13 cellular contexts compared by ENCODE assay signal in the genomic region with DNA sequence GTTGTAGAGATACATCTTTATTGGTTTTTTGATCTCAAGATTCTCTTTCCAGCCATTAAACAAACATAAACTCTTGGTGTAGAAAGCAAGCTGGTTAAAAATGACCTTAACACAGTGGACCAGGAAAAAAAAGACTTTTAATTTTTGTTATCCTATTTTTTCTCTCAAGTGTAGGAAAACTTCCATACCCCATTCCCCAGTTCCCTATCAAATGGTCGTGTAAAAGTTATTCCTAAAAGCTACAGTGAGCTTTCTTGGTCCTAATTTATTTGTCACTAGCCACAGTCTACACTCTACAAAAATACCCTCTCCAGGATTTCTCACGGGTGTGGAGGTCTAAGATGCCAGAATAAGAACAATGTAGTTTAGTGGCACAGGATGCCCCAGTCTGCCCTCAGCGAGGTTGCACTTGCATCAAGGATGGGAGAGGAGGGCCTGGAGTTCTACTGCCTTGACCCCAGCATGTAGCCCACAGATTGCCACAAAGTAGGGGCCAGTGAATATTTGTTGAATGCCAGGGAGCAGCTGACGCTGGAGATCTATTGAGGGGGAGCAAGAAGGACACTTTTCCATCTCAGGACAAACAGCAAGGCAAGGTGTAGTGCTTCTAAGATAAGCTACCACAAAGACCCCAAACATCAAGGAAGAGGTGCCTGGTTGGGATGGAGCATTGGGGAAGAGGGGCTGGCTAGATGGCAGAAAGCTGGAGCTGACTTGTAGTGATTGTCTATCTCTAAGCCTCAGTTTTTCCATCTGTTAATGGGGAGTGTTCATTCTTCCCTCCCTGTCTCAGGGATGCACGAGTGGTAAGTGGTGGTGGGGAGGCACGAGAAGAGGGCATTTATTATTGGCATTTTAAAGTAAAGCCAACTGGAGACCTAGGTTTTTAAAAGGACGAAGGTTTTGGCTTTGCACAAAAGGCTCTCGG. TPM values are rescaled to one million over a fixed set of nuclear protein-coding genes. Genes with fewer than 3 reads are reported as not detected.
DNase-seq lines count a peak whose midpoint lies in the region; ATAC-seq and TF ChIP-seq lines count a peak whose summit lies in the region.
"Had no signal": no experiment of that assay in that cellular context is flagged by ENCODE, and none has a peak within 500 bp of the region (broad histone marks: within the 10 kb centered on the region; RNA-seq: fewer than 3 reads in every experiment).

No MANE protein-coding gene starts in this region.

- no peak overlapping the region for H4K91ac ChIP-seq in mesenchymal stem cell (ENCODE audit: low read length)

- H3K27ac ChIP-seq in PC-3 (ENCODE audit: low read length) (no peak overlapping the region), hepatocyte (no peak overlapping the region), osteoblast (ENCODE audit: low read depth, low read length) (no peak overlapping the region), mesenchymal stem cell (ENCODE audit: low read length, poor library complexity, severe bottlenecking) (no peak overlapping the region), prostate gland (no peak overlapping the region)
- H3K27ac ChIP-seq: HL-60, thoracic aorta had no signal

- H2BK5ac ChIP-seq in mesenchymal stem cell (ENCODE audit: low read depth, low read length, poor library complexity, severe bottlenecking) = no peak overlapping the region

- H3K27me3 ChIP-seq in PC-3 (ENCODE audit: low read length) = no peaks in the 10 kb centered on the region
- H3K27me3 ChIP-seq in hepatocyte = peaks cover 20% of the 10 kb centered on the region
- peaks cover 29% of the 10 kb centered on the region for H3K27me3 ChIP-seq in osteoblast (ENCODE audit: insufficient read depth, low read length)
- peaks cover 58 to 79% of the 10 kb centered on the region in 2 experiments for H3K27me3 ChIP-seq in mesenchymal stem cell (ENCODE audit: control insufficient read depth in 1 of 2, insufficient read depth in 1 of 2, low read length in 2 of 2)
- no peaks in the 10 kb centered on the region for H3K27me3 ChIP-seq in prostate gland (replicated peaks; ENCODE audit: insufficient read depth)

- DNase-seq in DMS 273 (lab: John Stamatoyannopoulos, UW; ENCODE audit: unreplicated experiment) (peak; percentile 97), DMS 273 treated with DMSO at 0.1 percent for 48 hours (lab: John Stamatoyannopoulos, UW) (no peak), PC-3 (no peak), hepatocyte (ENCODE audit: low spot score) (no peak), osteoblast (ENCODE audit: insufficient read length, low spot score, missing footprints) (peak; percentile 56), mesenchymal stem cell (no peak), prostate gland (ENCODE audit: low spot score) (no peak)
- DNase-seq: GDM1, NCI-H187 treated with DMSO at 0.1 percent for 48 hours, SHP77 had no signal

- CTCF ChIA-PET in PC-3 (lab: Charles Lee) = no interaction called here

- BruUV-seq in PC-3 (replicated peaks; lab: Mats Ljungman, UMichigan) = no TSS peak

- H4K20me1 ChIP-seq in PC-3 (ENCODE audit: low read length) (no peaks in the 10 kb centered on the region), hepatocyte (ENCODE audit: insufficient read depth, poor library complexity, severe bottlenecking) (no peaks in the 10 kb centered on the region), osteoblast (ENCODE audit: insufficient read depth, low read length) (no peaks in the 10 kb centered on the region)

- no peak overlapping the region for H2BK120ac ChIP-seq in mesenchymal stem cell (ENCODE audit: low read depth, low read length)

- no peaks in the 10 kb centered on the region for H3K36me3 ChIP-seq in PC-3 (ENCODE audit: low read depth, low read length)
- H3K36me3 ChIP-seq in hepatocyte (replicated peaks; ENCODE audit: insufficient read depth, low read depth) = no peaks in the 10 kb centered on the region
- H3K36me3 ChIP-seq in osteoblast (ENCODE audit: insufficient read depth, low read length) = no peaks in the 10 kb centered on the region
- H3K36me3 ChIP-seq in mesenchymal stem cell (ENCODE audit: control insufficient read depth in 1 of 2, insufficient read depth in 2 of 2, low read depth in 1 of 2, low read length in 2 of 2) = peaks cover 0 to 5% of the 10 kb centered on the region in 2 experiments
- H3K36me3 ChIP-seq in prostate gland = no peaks in the 10 kb centered on the region
- H3K36me3 ChIP-seq: thoracic aorta had no signal

- POLR2A ChIA-PET in PC-3 (lab: Charles Lee; ENCODE audit: unreplicated experiment) = no interaction called here

- H2AFZ ChIP-seq in PC-3 (ENCODE audit: low read length) = no peak overlapping the region
- H2AFZ ChIP-seq in hepatocyte = no peak overlapping the region
- H2AFZ ChIP-seq in osteoblast (ENCODE audit: low read length) = no peak overlapping the region
- no peak overlapping the region for H2AFZ ChIP-seq in mesenchymal stem cell (ENCODE audit: low read depth, low read length)

- WGBS in hepatocyte (ENCODE audit: low lambda C conversion rate, missing lambda C conversion rate) = 75% methylated on average over 8 of the region's 8 CpGs
- 67% methylated on average over 6 of the region's 8 CpGs for WGBS in mesenchymal stem cell
- 74% methylated on average over 8 of the region's 8 CpGs for WGBS in prostate gland

- peaks cover 7% of the 10 kb centered on the region; the same call in 1 of the 2 replicates for H3K4me1 ChIP-seq in PC-3 (ENCODE audit: insufficient read depth, low read length)
- H3K4me1 ChIP-seq in hepatocyte (ENCODE audit: insufficient read depth) = peaks cover 5% of the 10 kb centered on the region
- H3K4me1 ChIP-seq in osteoblast (ENCODE audit: insufficient read depth, low read length) = peaks cover 23% of the 10 kb centered on the region
- H3K4me1 ChIP-seq in mesenchymal stem cell (ENCODE audit: control insufficient read depth, insufficient read depth, low read depth, low read length) = peaks cover 20% of the 10 kb centered on the region
- H3K4me1 ChIP-seq in prostate gland (replicated peaks) = no peaks in the 10 kb centered on the region

- intact Hi-C loops in PC-3 (cut with micrococcal nuclease) = loop anchor here (2.0 kb wide), 1 partner anchor 33 kb away; no protein-coding TSS in a partner anchor
- intact Hi-C loops in prostate gland (cut with DNase I) = no loop called here

- H3K14ac ChIP-seq in mesenchymal stem cell (ENCODE audit: low read length in 2 of 2) = no peak overlapping the region

- no peak overlapping the region for H2AK5ac ChIP-seq in mesenchymal stem cell (ENCODE audit: low read length, severe bottlenecking)

- no peak overlapping the region for H3K4ac ChIP-seq in mesenchymal stem cell (ENCODE audit: low read depth in 1 of 2, low read length in 2 of 2)

- H2BK12ac ChIP-seq in mesenchymal stem cell (ENCODE audit: low read length in 2 of 2) = no peak overlapping the region

- peak overlapping the region; percentile 99 for H3K4me2 ChIP-seq in PC-3 (ENCODE audit: low read length)
- H3K4me2 ChIP-seq in hepatocyte = peak overlapping the region; percentile 99
- no peak overlapping the region for H3K4me2 ChIP-seq in osteoblast (ENCODE audit: insufficient read depth, low read length)
- H3K4me2 ChIP-seq in mesenchymal stem cell (ENCODE audit: low read length, poor library complexity, severe bottlenecking) = no peak overlapping the region

- H3K9me2 ChIP-seq in PC-3 (replicated peaks; ENCODE audit: low read length) (no peaks in the 10 kb centered on the region), hepatocyte (replicated peaks; ENCODE audit: insufficient read depth) (no peaks in the 10 kb centered on the region)

- no peak overlapping the region for H2BK15ac ChIP-seq in mesenchymal stem cell (ENCODE audit: low read depth, poor library complexity, severe bottlenecking)

- TF ChIP-seq CTCF in PC-3 (conservative IDR thresholded peaks at IDR 0.05; ENCODE audit: low read depth, low read length) (no peak), hepatocyte (IDR thresholded peaks at IDR 0.05; ENCODE audit: poor library complexity) (no peak), osteoblast (IDR thresholded peaks at IDR 0.05; ENCODE audit: extremely low read depth, low read depth, low read length) (no peak), prostate gland (IDR thresholded peaks at IDR 0.05) (no peak)

- H3K23ac ChIP-seq in mesenchymal stem cell (ENCODE audit: low read length in 2 of 2) = no peak overlapping the region

- no peak overlapping the region for H3K18ac ChIP-seq in mesenchymal stem cell (ENCODE audit: low read depth in 1 of 2, low read length in 2 of 2)

- H3K4me3 ChIP-seq in PC-3 (ENCODE audit: low read length) (peak overlapping the region; percentile 86; the same call in 1 of the 2 replicates), hepatocyte (no peak overlapping the region), osteoblast (ENCODE audit: insufficient read depth, low read length) (no peak overlapping the region), mesenchymal stem cell (ENCODE audit: insufficient read depth in 1 of 2, low read depth in 1 of 2, low read length in 2 of 2) (no peak overlapping the region), prostate gland (peak overlapping the region in 1 of 2 donors; percentile 81)

- H3K79me2 ChIP-seq in PC-3 (ENCODE audit: low read length) (no peaks in the 10 kb centered on the region), hepatocyte (peaks cover 6% of the 10 kb centered on the region), osteoblast (ENCODE audit: insufficient read depth, low read length) (no peaks in the 10 kb centered on the region)

- TF ChIP-seq POLR2A in prostate gland (IDR thresholded peaks at IDR 0.05) = no peak

- H3F3A ChIP-seq in PC-3 (ENCODE audit: low read length, unreplicated experiment) = no peaks in the 10 kb centered on the region

- H3K9me3 ChIP-seq in PC-3 (ENCODE audit: low read length) = no peaks in the 10 kb centered on the region
- no peaks in the 10 kb centered on the region for H3K9me3 ChIP-seq in hepatocyte (ENCODE audit: low read depth)
- no peaks in the 10 kb centered on the region for H3K9me3 ChIP-seq in osteoblast (ENCODE audit: low read depth, low read length)
- no peaks in the 10 kb centered on the region for H3K9me3 ChIP-seq in mesenchymal stem cell (ENCODE audit: control insufficient read depth, low read length)
- H3K9me3 ChIP-seq in prostate gland = no peaks in the 10 kb centered on the region
- H3K9me3 ChIP-seq: thoracic aorta had no signal

- ATAC-seq in PC-3 = no peak
- ATAC-seq in GM18517 (IDR thresholded peaks at IDR 0.05; ENCODE audit: unreplicated experiment) = no peak

- no peak overlapping the region for H4K8ac ChIP-seq in mesenchymal stem cell (ENCODE audit: low read length)

- no peak overlapping the region for H3K9ac ChIP-seq in PC-3 (ENCODE audit: low read length)
- H3K9ac ChIP-seq in mesenchymal stem cell (ENCODE audit: low read length) = no peak overlapping the region

- H3K79me1 ChIP-seq in mesenchymal stem cell (replicated peaks; ENCODE audit: low read length, poor library complexity, severe bottlenecking) = no peaks in the 10 kb centered on the region

RNA-seq across cellular contexts. Expression of a gene that starts 1.8 kb away (rescaled TPM):
- 4.0 and 6.6 TPM in 2 replicates for total RNA-seq in PC-3 (2014; rRNA removed)
- total RNA-seq in hepatocyte = 6.3 and 10.6 TPM in 2 replicates
- 7.3 and 7.8 TPM in 2 replicates for polyA plus RNA-seq in hepatocyte
- 0.72 and 0.88 TPM in 2 replicates for total RNA-seq in osteoblast
- polyA plus RNA-seq in mesenchymal stem cell (2013, experiment 1 of 2) = 0.04 TPM
- polyA plus RNA-seq in mesenchymal stem cell (2013, experiment 2 of 2) = 0.03 TPM
- total RNA-seq in prostate gland = 10 to 100 TPM; 14.5 to 19.7 TPM

RNA-seq across cellular contexts. Expression of a gene that starts 16.6 kb away (rescaled TPM):
- 31.0 and 35.6 TPM in 2 replicates for total RNA-seq in PC-3 (2014; rRNA removed)
- total RNA-seq in hepatocyte = 17.2 and 20.0 TPM in 2 replicates
- polyA plus RNA-seq in hepatocyte = 16.6 and 19.7 TPM in 2 replicates
- 25.3 and 29.3 TPM in 2 replicates for total RNA-seq in osteoblast
- 10.1 TPM for polyA plus RNA-seq in mesenchymal stem cell (2013, experiment 1 of 2)
- polyA plus RNA-seq in mesenchymal stem cell (2013, experiment 2 of 2) = 10.4 TPM
- total RNA-seq in prostate gland = 10 to 100 TPM; 23.2 to 35.5 TPM

RNA-seq across cellular contexts. Expression of a gene that starts 55.1 kb away (rescaled TPM):
- total RNA-seq in PC-3 (2014; rRNA removed) (8.6 and 12.1 TPM in 2 replicates), hepatocyte (2.7 and 4.8 TPM in 2 replicates), osteoblast (3.5 and 3.6 TPM in 2 replicates), prostate gland (100 to 1,000 TPM in 1 of 2 donors, 1 to 10 TPM in 1; 1.1 to 135 TPM)
- 5.6 and 9.8 TPM in 2 replicates for polyA plus RNA-seq in hepatocyte
- 0.72 TPM for polyA plus RNA-seq in mesenchymal stem cell (2013, experiment 1 of 2)
- 0.67 TPM for polyA plus RNA-seq in mesenchymal stem cell (2013, experiment 2 of 2)

Comparison
In these comparisons a context has a peak if more than half of its experiments do, and no peak if none do; other contexts are left out.
1. DNase-seq: peak in DMS 273 (single experiment) and osteoblast (single experiment); none in DMS 273 treated with DMSO at 0.1 percent for 48 hours (single experiment), PC-3 (single experiment), hepatocyte (single experiment), mesenchymal stem cell (single experiment) and prostate gland (single experiment).
2. H3K4me2 ChIP-seq: peak in PC-3 (single experiment) and hepatocyte (single experiment); none in osteoblast (single experiment) and mesenchymal stem cell (single experiment).